1 cellular context compared by ENCODE assay signal in genomic region chr7:112204776-112205347, GRCh38.
TF ChIP-seq lines count a peak whose summit lies in the region.

No MANE protein-coding gene starts in this region.

TF ChIP-seq in IMR-90, 13 proteins besides CTCF, POLR2A, EP300 and RAD21 (continued from another document):
- no peak for TF ChIP-seq ELK1 (IDR thresholded peaks at IDR 0.05; ENCODE audit: borderline replicate concordance, low read depth, low read length)
- no peak for TF ChIP-seq CEBPB (IDR thresholded peaks at IDR 0.05; ENCODE audit: low read depth, low read length)
- TF ChIP-seq RCOR1 (IDR thresholded peaks at IDR 0.05; ENCODE audit: insufficient replicate concordance, low read length), result no peak
- TF ChIP-seq MXI1 (IDR thresholded peaks at IDR 0.05; ENCODE audit: borderline replicate concordance, low read depth, low read length), result no peak
- TF ChIP-seq BHLHE40 (IDR thresholded peaks at IDR 0.05; ENCODE audit: low read depth, low read length), result no peak
- no peak for TF ChIP-seq CHD1 (IDR thresholded peaks at IDR 0.05; ENCODE audit: low read depth, low read length)
